18 cellular contexts compared by ENCODE assay signal in the genomic region with DNA sequence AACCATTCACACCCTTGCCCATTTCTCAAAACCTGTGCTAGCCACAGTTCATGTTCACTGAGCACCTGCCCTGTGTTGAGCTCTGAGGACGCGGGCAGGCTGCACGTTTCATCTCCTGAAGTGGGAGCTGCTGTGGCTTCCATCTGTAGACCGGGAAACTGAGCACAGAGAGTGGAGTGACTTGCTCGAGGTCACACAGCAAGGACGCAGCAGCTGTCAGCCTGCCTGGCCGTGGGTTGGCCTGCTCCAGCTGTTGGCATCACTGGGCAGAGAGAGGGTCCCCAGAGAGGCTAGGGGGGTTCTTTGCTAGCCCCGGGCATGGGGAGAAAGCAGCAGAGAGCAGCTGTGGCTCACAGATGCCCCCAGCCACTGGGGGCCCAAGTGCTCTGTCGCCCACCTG. TPM values are rescaled to one million over a fixed set of nuclear protein-coding genes. Genes with fewer than 3 reads are reported as not detected.
DNase-seq lines count a peak whose midpoint lies in the region; ATAC-seq and TF ChIP-seq lines count a peak whose summit lies in the region.
"Had no signal": no experiment of that assay in that cellular context is flagged by ENCODE, and none has a peak within 500 bp of the region (broad histone marks: within the 10 kb centered on the region; RNA-seq: fewer than 3 reads in every experiment).

No MANE protein-coding gene starts in this region.

- CTCF ChIA-PET in MCF 10A (lab: Yijun Ruan, JAX), result no interaction called here

- H3K9ac ChIP-seq in BLaER1 treated with 17β-estradiol and CSF1 and Interleukin-3, amounts not matched to agents 10 nM and 100 nM, result peak overlapping the region in 5 of 11 experiments; percentile 27 to 66 (median 52); a peak in 5 of 22 replicates
- peak overlapping the region; percentile 18 for H3K9ac ChIP-seq in neuronal stem cell (ENCODE audit: low read depth, low read length, poor library complexity)

- no CpG with 5 or more reads among the region's 9 CpGs for WGBS in neuronal stem cell (ENCODE audit: extremely low coverage in 2 of 2, insufficient read length in 2 of 2, insufficient replicate concordance in 1 of 2), 2 donors
- 84 to 88% (median 86%) methylated on average over 5 to 9 of the region's 9 CpGs for WGBS in heart left ventricle, 4 donors

- peaks cover 0 to 23% (median 12%) of the 10 kb centered on the region in 11 experiments; a peak in 8 of 22 replicates for H3K36me3 ChIP-seq in BLaER1 treated with 17β-estradiol and CSF1 and Interleukin-3, amounts not matched to agents 10 nM and 100 nM
- no peaks in the 10 kb centered on the region for H3K36me3 ChIP-seq in neuronal stem cell (replicated peaks in 1 of 2; ENCODE audit: control insufficient read depth in 2 of 2, insufficient read depth in 2 of 2, low read length in 2 of 2)
- no peaks in the 10 kb centered on the region for H3K36me3 ChIP-seq in heart left ventricle
- H3K36me3 ChIP-seq: Peyer's patch had no signal

- H3K9me3 Mint-ChIP-seq in IgD-negative memory B cell, result no peaks in the 10 kb centered on the region
- H3K9me3 Mint-ChIP-seq in brain, result no peaks in the 10 kb centered on the region
- H3K9me3 Mint-ChIP-seq in MCF 10A (ENCODE audit: unreplicated experiment), result no peaks in the 10 kb centered on the region

- no peak overlapping the region for H2BK15ac ChIP-seq in neuronal stem cell (ENCODE audit: low read length)

- H3K36me3 Mint-ChIP-seq in IgD-negative memory B cell (peaks cover 2% of the 10 kb centered on the region), brain (no peaks in the 10 kb centered on the region), MCF 10A (ENCODE audit: insufficient read depth, unreplicated experiment) (no peaks in the 10 kb centered on the region)
- H3K36me3 Mint-ChIP-seq: CD4-positive, CD25-positive, alpha-beta regulatory T cell had no signal

- H2AK5ac ChIP-seq in neuronal stem cell (ENCODE audit: low read depth, low read length), result peak overlapping the region; percentile 72

- no peak overlapping the region for H3K23ac ChIP-seq in neuronal stem cell (ENCODE audit: low read depth, low read length, poor library complexity)

- peaks cover 10% of the 10 kb centered on the region for H3K79me1 ChIP-seq in neuronal stem cell (ENCODE audit: low read depth, low read length)

- peaks cover 0 to 20% (median 0%) of the 10 kb centered on the region in 11 experiments; a peak in 3 of 22 replicates for H3K27me3 ChIP-seq in BLaER1 treated with 17β-estradiol and CSF1 and Interleukin-3, amounts not matched to agents 10 nM and 100 nM
- no peaks in the 10 kb centered on the region for H3K27me3 ChIP-seq in neuronal stem cell (ENCODE audit: control insufficient read depth in 3 of 3, insufficient read depth in 3 of 3, low read depth in 1 of 3, low read length in 3 of 3)
- no peaks in the 10 kb centered on the region for H3K27me3 ChIP-seq in heart left ventricle
- H3K27me3 ChIP-seq: Peyer's patch had no signal

- H3K9me3 ChIP-seq in BLaER1 treated with 17β-estradiol and CSF1 and Interleukin-3, amounts not matched to agents 10 nM and 100 nM (replicated peaks in 1 of 11), result no peaks in the 10 kb centered on the region
- H3K9me3 ChIP-seq in neuronal stem cell (replicated peaks in 1 of 2; ENCODE audit: control insufficient read depth in 2 of 2, insufficient read depth in 1 of 2, low read depth in 1 of 2, low read length in 2 of 2) (no peaks in the 10 kb centered on the region), heart left ventricle (no peaks in the 10 kb centered on the region)
- H3K9me3 ChIP-seq: Caco-2, Peyer's patch had no signal

- H2BK5ac ChIP-seq in neuronal stem cell (ENCODE audit: low read length), result no peak overlapping the region

- no peak overlapping the region for H3K14ac ChIP-seq in neuronal stem cell (ENCODE audit: low read length)

- H3K4me1 ChIP-seq in BLaER1 treated with 17β-estradiol and CSF1 and Interleukin-3, amounts not matched to agents 10 nM and 100 nM, result peaks cover 60 to 95% (median 82%) of the 10 kb centered on the region in 10 experiments
- H3K4me1 ChIP-seq in neuronal stem cell (ENCODE audit: control insufficient read depth in 2 of 2, insufficient read depth in 1 of 2, low read depth in 1 of 2, low read length in 2 of 2) (peaks cover 16 to 27% of the 10 kb centered on the region in 2 donors), heart left ventricle (peaks cover 0 to 34% (median 3%) of the 10 kb centered on the region in 12 donors)

- H2BK12ac ChIP-seq in neuronal stem cell (ENCODE audit: low read length), result no peak overlapping the region

- BruUV-seq in MCF 10A (replicated peaks; lab: Mats Ljungman, UMichigan), result no TSS peak

- POLR2A ChIA-PET in MCF 10A (lab: Yijun Ruan, JAX), result no interaction called here

- peak overlapping the region in 1 of 4 donors; percentile 30 for H3K4me3 Mint-ChIP-seq in IgD-negative memory B cell
- H3K4me3 Mint-ChIP-seq in brain, result no peak overlapping the region
- H3K4me3 Mint-ChIP-seq in MCF 10A (ENCODE audit: unreplicated experiment), result no peak overlapping the region

- H4K8ac ChIP-seq in neuronal stem cell (ENCODE audit: low read depth, low read length), result no peak overlapping the region

- no peak for TF ChIP-seq CTCF in brain (conservative IDR thresholded peaks at IDR 0.05)
- no peak for TF ChIP-seq CTCF in heart left ventricle (IDR thresholded peaks at IDR 0.05)
- TF ChIP-seq CTCF in MCF 10A (IDR thresholded peaks at IDR 0.05; ENCODE audit: unreplicated experiment), result no peak

- H3K27ac ChIP-seq in BLaER1 treated with 17β-estradiol and CSF1 and Interleukin-3, amounts not matched to agents 10 nM and 100 nM, result peak overlapping the region in 4 of 11 experiments; percentile 18 to 65 (median 30); a peak in 7 of 22 replicates
- H3K27ac ChIP-seq in neuronal stem cell (replicated peaks; ENCODE audit: low read length) (no peak overlapping the region), heart left ventricle (no peak overlapping the region)

- H2AFZ ChIP-seq in neuronal stem cell (ENCODE audit: low read length), result no peak overlapping the region

- H3K27me3 Mint-ChIP-seq in IgD-negative memory B cell, result no peaks in the 10 kb centered on the region
- no peaks in the 10 kb centered on the region for H3K27me3 Mint-ChIP-seq in brain
- no peaks in the 10 kb centered on the region for H3K27me3 Mint-ChIP-seq in MCF 10A (ENCODE audit: insufficient read depth, unreplicated experiment)

- no peak for TF ChIP-seq POLR2A in heart left ventricle (IDR thresholded peaks at IDR 0.05)

- H3K4me1 Mint-ChIP-seq in IgD-negative memory B cell (peaks cover 15 to 28% (median 28%) of the 10 kb centered on the region in 3 donors), brain (peaks cover 58% of the 10 kb centered on the region), MCF 10A (ENCODE audit: insufficient read depth, unreplicated experiment) (no peaks in the 10 kb centered on the region)

- H3K4me2 ChIP-seq in BLaER1 treated with 17β-estradiol and CSF1 and Interleukin-3, amounts not matched to agents 10 nM and 100 nM, result peak overlapping the region; percentile 82 to 99 (median 92)
- no peak overlapping the region for H3K4me2 ChIP-seq in neuronal stem cell (ENCODE audit: insufficient read depth, low read length, poor library complexity, severe bottlenecking)

- H3K4ac ChIP-seq in neuronal stem cell (ENCODE audit: low read length), result no peak overlapping the region

- H4K91ac ChIP-seq in neuronal stem cell (ENCODE audit: low read depth, low read length, poor library complexity), result no peak overlapping the region

- H3K18ac ChIP-seq in neuronal stem cell (ENCODE audit: low read length), result no peak overlapping the region

- H3K27ac Mint-ChIP-seq in IgD-negative memory B cell, result peak overlapping the region in 2 of 3 donors; percentile 23 to 67
- H3K27ac Mint-ChIP-seq in brain, result peak overlapping the region in 3 of 5 experiments; percentile 48 to 94 (median 69)
- H3K27ac Mint-ChIP-seq in MCF 10A (ENCODE audit: low read depth, unreplicated experiment), result no peak overlapping the region

- H3K4me3 ChIP-seq in BLaER1 treated with 17β-estradiol and CSF1 and Interleukin-3, amounts not matched to agents 10 nM and 100 nM, result no peak overlapping the region
- H3K4me3 ChIP-seq in neuronal stem cell (ENCODE audit: low read length in 2 of 2), result no peak overlapping the region
- no peak overlapping the region for H3K4me3 ChIP-seq in heart left ventricle
- H3K4me3 ChIP-seq: Peyer's patch had no signal

- H2BK120ac ChIP-seq in neuronal stem cell (ENCODE audit: low read depth, low read length), result no peak overlapping the region

- intact Hi-C loops in heart left ventricle (cut with DNase I) (no loop called here), MCF 10A (cut with micrococcal nuclease) (no loop called here)

- DNase-seq in neuronal stem cell (ENCODE audit: low spot score), result no peak
- no peak for DNase-seq in epidermal melanocyte (ENCODE audit: insufficient read length, low spot score)
- no peak for DNase-seq in heart left ventricle
- no peak for DNase-seq in MCF 10A (ENCODE audit: unreplicated experiment)
- DNase-seq: AML-193; Caco-2; CD4-positive, CD25-positive, alpha-beta regulatory T cell; GF-D8; Kasumi-1; MM.1S; NCI-H1092 treated with DMSO at 0.1 percent for 48 hours; NCI-H2081 treated with DMSO at 0.1 percent for 48 hours; NCI-H510A treated with DMSO at 0.1 percent for 48 hours; NCI-H82 had no signal

- H4K20me1 ChIP-seq in BLaER1 treated with 17β-estradiol and CSF1 and Interleukin-3, amounts not matched to agents 10 nM and 100 nM, result peaks cover 20 to 98% (median 89%) of the 10 kb centered on the region in 11 experiments; a peak in 21 of 22 replicates

- ATAC-seq in heart left ventricle, result no peak

RNA-seq across cellular contexts. Expression of gene ZFPM1, which starts 28.8 kb away (rescaled TPM):
- 0.15 TPM for polyA plus RNA-seq in IgD-negative memory B cell
- 9.8 TPM for polyA plus RNA-seq in brain (ENCODE audit: insufficient read depth, low read depth, low replicate concordance)
- 3.8 TPM for polyA plus RNA-seq in neuronal stem cell (2013, experiment 1 of 2)
- polyA plus RNA-seq in neuronal stem cell (2013, experiment 2 of 2), result 4.0 TPM
- 1 to 10 TPM; 1.3 to 6.1 (median 4.1) TPM for total RNA-seq in heart left ventricle
- polyA plus RNA-seq in heart left ventricle, result 1 to 10 TPM; 1.6 to 6.3 TPM
- 5.0 and 6.2 TPM in 2 replicates for total RNA-seq in MCF 10A (2022)
